Comparison of ENCODE assay signal across 15 cellular contexts in genomic region chr12:40262657-40263056, GRCh38. TPM values are rescaled to one million over a fixed set of nuclear protein-coding genes. Genes with fewer than 3 reads are reported as not detected.
DNase-seq lines count a peak whose midpoint lies in the region; ATAC-seq and TF ChIP-seq lines count a peak whose summit lies in the region.
"Had no signal": no experiment of that assay in that cellular context is flagged by ENCODE, and none has a peak within 500 bp of the region (broad histone marks: within the 10 kb centered on the region; RNA-seq: fewer than 3 reads in every experiment).

No MANE protein-coding gene starts in this region.

- no peak for TF ChIP-seq POLR2A in spleen (IDR thresholded peaks at IDR 0.05)

- no peaks in the 10 kb centered on the region for H3K27me3 ChIP-seq in right atrium auricular region
- H3K27me3 ChIP-seq in spleen (replicated peaks in 1 of 7): no peaks in the 10 kb centered on the region
- H3K27me3 ChIP-seq: cardiac muscle cell had no signal

- intact Hi-C loops in spleen (cut with DNase I; ENCODE audit: low total_unique reads): no loop called here

- H3K4me3 ChIP-seq in right atrium auricular region: no peak overlapping the region
- H3K4me3 ChIP-seq in spleen: no peak overlapping the region
- H3K4me3 ChIP-seq: cardiac muscle cell had no signal

- H3K36me3 ChIP-seq in right atrium auricular region: peaks cover 7% of the 10 kb centered on the region
- peaks cover 0 to 94% (median 6%) of the 10 kb centered on the region in 6 donors for H3K36me3 ChIP-seq in spleen
- H3K36me3 ChIP-seq: cardiac muscle cell had no signal

- TF ChIP-seq CTCF in right atrium auricular region (IDR thresholded peaks at IDR 0.05) (no peak), spleen (IDR thresholded peaks at IDR 0.05 in 8 of 11, conservative IDR thresholded peaks at IDR 0.05 in 3 of 11) (no peak)

- WGBS in spleen, 5 donors: 45 to 73% (median 58%) methylated on average over 1 of the region's 1 CpG

- H3K4me1 ChIP-seq in right atrium auricular region (no peaks in the 10 kb centered on the region), spleen (peaks cover 0 to 27% (median 8%) of the 10 kb centered on the region in 6 donors)

- H3K27ac ChIP-seq in right atrium auricular region (no peak overlapping the region), spleen (peak overlapping the region in 1 of 8 donors; percentile 9)
- H3K27ac ChIP-seq: cardiac muscle cell had no signal

- peak; percentile 16 for DNase-seq in iris pigment epithelial cell (ENCODE audit: low read depth)
- no peak for DNase-seq in pons (ENCODE audit: low spot score)
- no peak for DNase-seq in right atrium auricular region (ENCODE audit: low spot score)
- no peak for DNase-seq in NCI-H345 treated with DMSO at 0.1 percent for 48 hours (lab: John Stamatoyannopoulos, UW; ENCODE audit: unreplicated experiment)
- DNase-seq in spleen: no peak
- DNase-seq: KG1, left cardiac atrium, NCI-H446, Right ventricle myocardium superior had no signal

- H3K9me3 ChIP-seq in right atrium auricular region (peaks cover 0 to 8% of the 10 kb centered on the region in 2 donors), spleen (peaks cover 0 to 8% (median 4%) of the 10 kb centered on the region in 8 donors)

- peak; percentile 96 for ATAC-seq in GM18907 (IDR thresholded peaks at IDR 0.05; ENCODE audit: unreplicated experiment)
- ATAC-seq in GM21723 (IDR thresholded peaks at IDR 0.05; ENCODE audit: unreplicated experiment): peak; percentile 89
- ATAC-seq in HG03135 (IDR thresholded peaks at IDR 0.05; ENCODE audit: unreplicated experiment): peak; percentile 82
- ATAC-seq: left cardiac atrium, WTC11 had no signal

RNA-seq across cellular contexts. Expression of gene LRRK2, which starts 37.9 kb away (rescaled TPM):
- total RNA-seq in right atrium auricular region (1 to 10 TPM; 7.1 to 8.6 TPM), spleen (100 to 1,000 TPM in 1 of 7 donors, 10 to 100 TPM in 6; 41.3 to 106 (median 62.2) TPM)
- 10 to 100 TPM in 2 of 3 donors, 1 to 10 TPM in 1; 7.7 to 15.1 (median 10.1) TPM for polyA plus RNA-seq in spleen
- total RNA-seq: activated T-helper 2 cell treated with anti-CD3 and anti-CD28 coated beads, Interferon-gamma antibody, Interleukin-2, Interleukin-4, amounts not matched to agents 10 μg/mL and 5 μg/mL and 100 μg/mL, durations not matched to agents 14 hours and 24 hours and 36 hours had no signal

Comparison
In these comparisons a context has a peak if more than half of its experiments do, and no peak if none do; other contexts are left out.
1. RNA of gene LRRK2, which starts 37.9 kb away (total RNA-seq): 41.3 to 106 TPM in spleen; 7.1 to 8.6 TPM in right atrium auricular region; every median in the first group is over 4 times any median in the second.
2. Peak in every context shown above with its lines, with median percentiles within 50 percentile points of each other: ATAC-seq.